In the genomic region with DNA sequence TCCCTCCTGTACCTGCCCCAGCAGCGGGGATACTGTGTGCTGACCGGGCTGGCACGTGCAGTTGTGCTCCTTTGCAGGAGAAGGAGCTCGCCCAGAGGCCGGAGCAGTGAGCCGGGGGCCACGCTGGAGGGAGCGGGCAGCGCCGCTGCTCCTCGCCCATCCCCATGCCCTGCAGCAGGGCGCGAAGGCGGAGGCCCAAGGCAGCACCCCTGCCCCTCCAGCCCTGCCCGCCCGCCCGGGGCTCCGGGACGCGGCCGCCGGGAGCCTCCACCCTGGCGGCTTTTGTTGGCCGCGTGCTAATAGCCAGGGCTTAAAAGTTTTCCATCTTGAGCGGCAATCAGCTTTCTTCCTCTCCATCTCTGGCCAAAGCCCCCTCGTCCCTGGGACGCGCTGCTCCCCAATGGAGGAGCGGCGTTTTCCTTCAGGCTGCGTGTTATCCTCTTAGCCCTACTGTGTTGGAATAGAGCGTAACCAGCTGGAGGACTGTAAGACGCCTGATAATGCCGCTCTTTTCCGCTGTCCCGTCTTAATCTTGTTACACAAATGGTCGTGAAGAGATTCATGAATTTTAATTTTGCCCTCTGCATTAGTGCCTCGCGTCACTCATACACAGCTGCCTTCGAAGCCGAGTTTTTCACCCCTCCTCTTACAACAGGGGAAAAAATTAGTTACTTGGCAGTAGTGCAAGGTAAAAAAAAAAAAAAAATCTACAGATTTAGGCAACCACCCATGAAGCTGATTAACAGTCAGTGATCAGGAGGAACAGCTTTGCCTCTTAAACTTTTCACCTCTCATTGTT, we compare ENCODE assay signal across 1 cellular context.
TF ChIP-seq lines count a peak whose summit lies in the region.

No MANE protein-coding gene starts in this region.

TF ChIP-seq in GM12878, 131 proteins besides CTCF, POLR2A, EP300 and RAD21:
- no peak for TF ChIP-seq RBBP5 (conservative IDR thresholded peaks at IDR 0.05)
- no peak for TF ChIP-seq JUNB (IDR thresholded peaks at IDR 0.05)
- no peak for TF ChIP-seq BHLHE40 (IDR thresholded peaks at IDR 0.05; ENCODE audit: borderline replicate concordance in 1 of 2, low read depth in 2 of 2, low read length in 1 of 2)
- no peak for TF ChIP-seq ZNF24 (IDR thresholded peaks at IDR 0.05)
- TF ChIP-seq ZNF274 (IDR thresholded peaks at IDR 0.05; ENCODE audit: insufficient read depth, insufficient read length): no peak
- TF ChIP-seq YY1 (IDR thresholded peaks at IDR 0.05; ENCODE audit: low read depth, low read length): no peak
- TF ChIP-seq CHD1 (IDR thresholded peaks at IDR 0.05; ENCODE audit: low read depth, low read length): no peak
- TF ChIP-seq SPI1 (IDR thresholded peaks at IDR 0.05; ENCODE audit: borderline replicate concordance, insufficient read depth, low read depth, low read length): no peak
- TF ChIP-seq, protein P1, sequence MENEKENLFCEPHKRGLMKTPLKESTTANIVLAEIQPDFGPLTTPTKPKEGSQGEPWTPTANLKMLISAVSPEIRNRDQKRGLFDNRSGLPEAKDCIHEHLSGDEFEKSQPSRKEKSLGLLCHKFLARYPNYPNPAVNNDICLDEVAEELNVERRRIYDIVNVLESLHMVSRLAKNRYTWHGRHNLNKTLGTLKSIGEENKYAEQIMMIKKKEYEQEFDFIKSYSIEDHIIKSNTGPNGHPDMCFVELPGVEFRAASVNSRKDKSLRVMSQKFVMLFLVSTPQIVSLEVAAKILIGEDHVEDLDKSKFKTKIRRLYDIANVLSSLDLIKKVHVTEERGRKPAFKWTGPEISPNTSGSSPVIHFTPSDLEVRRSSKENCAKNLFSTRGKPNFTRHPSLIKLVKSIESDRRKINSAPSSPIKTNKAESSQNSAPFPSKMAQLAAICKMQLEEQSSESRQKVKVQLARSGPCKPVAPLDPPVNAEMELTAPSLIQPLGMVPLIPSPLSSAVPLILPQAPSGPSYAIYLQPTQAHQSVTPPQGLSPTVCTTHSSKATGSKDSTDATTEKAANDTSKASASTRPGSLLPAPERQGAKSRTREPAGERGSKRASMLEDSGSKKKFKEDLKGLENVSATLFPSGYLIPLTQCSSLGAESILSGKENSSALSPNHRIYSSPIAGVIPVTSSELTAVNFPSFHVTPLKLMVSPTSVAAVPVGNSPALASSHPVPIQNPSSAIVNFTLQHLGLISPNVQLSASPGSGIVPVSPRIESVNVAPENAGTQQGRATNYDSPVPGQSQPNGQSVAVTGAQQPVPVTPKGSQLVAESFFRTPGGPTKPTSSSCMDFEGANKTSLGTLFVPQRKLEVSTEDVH (IDR thresholded peaks at IDR 0.05; ENCODE audit: low read depth, partially characterized antibody): no peak
- no peak for TF ChIP-seq BRCA1 (IDR thresholded peaks at IDR 0.05; ENCODE audit: low read depth, low read length)
- no peak for TF ChIP-seq EGR1 (IDR thresholded peaks at IDR 0.05; ENCODE audit: borderline replicate concordance in 1 of 2, low read depth in 2 of 2, low read length in 2 of 2)
- TF ChIP-seq SUZ12 (IDR thresholded peaks at IDR 0.05; ENCODE audit: unreplicated experiment): no peak
- TF ChIP-seq, protein P2, sequence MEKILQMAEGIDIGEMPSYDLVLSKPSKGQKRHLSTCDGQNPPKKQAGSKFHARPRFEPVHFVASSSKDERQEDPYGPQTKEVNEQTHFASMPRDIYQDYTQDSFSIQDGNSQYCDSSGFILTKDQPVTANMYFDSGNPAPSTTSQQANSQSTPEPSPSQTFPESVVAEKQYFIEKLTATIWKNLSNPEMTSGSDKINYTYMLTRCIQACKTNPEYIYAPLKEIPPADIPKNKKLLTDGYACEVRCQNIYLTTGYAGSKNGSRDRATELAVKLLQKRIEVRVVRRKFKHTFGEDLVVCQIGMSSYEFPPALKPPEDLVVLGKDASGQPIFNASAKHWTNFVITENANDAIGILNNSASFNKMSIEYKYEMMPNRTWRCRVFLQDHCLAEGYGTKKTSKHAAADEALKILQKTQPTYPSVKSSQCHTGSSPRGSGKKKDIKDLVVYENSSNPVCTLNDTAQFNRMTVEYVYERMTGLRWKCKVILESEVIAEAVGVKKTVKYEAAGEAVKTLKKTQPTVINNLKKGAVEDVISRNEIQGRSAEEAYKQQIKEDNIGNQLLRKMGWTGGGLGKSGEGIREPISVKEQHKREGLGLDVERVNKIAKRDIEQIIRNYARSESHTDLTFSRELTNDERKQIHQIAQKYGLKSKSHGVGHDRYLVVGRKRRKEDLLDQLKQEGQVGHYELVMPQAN (conservative IDR thresholded peaks at IDR 0.05): no peak
- TF ChIP-seq SREBF1 (IDR thresholded peaks at IDR 0.05; ENCODE audit: low read length): no peak
